In genomic region chr5:172741206-172741582, GRCh38 we compare ENCODE assay signal across 15 cellular contexts. TPM values are rescaled to one million over a fixed set of nuclear protein-coding genes. Genes with fewer than 3 reads are reported as not detected.
DNase-seq lines count a peak whose midpoint lies in the region; ATAC-seq and TF ChIP-seq lines count a peak whose summit lies in the region.
"Had no signal": no experiment of that assay in that cellular context is flagged by ENCODE, and none has a peak within 500 bp of the region (broad histone marks: within the 10 kb centered on the region; RNA-seq: fewer than 3 reads in every experiment).

No MANE protein-coding gene starts in this region.

- H3K4me3 Mint-ChIP-seq in memory B cell, result peak overlapping the region; percentile 74
- H3K4me3 Mint-ChIP-seq: activated CD4-positive, alpha-beta T cell treated with anti-CD3 and anti-CD28 coated beads, Interleukin-2, amount 10 ng/mL, durations not matched to agents 24 days and 14 days; neural crest cell; type B pancreatic cell had no signal

- TF ChIP-seq CTCF in HEK293 (tag by site-specific recombination; IDR thresholded peaks at IDR 0.05) (no peak), ascending aorta (IDR thresholded peaks at IDR 0.05) (no peak), stomach (IDR thresholded peaks at IDR 0.05) (no peak)

- peaks cover 2% of the 10 kb centered on the region for H3K36me3 Mint-ChIP-seq in memory B cell
- H3K36me3 Mint-ChIP-seq: type B pancreatic cell had no signal

- intact Hi-C loops in ascending aorta (cut with DNase I) (no loop called here), stomach (cut with DNase I; ENCODE audit: low total_unique reads) (no loop called here), left colon (cut with DNase I, micrococcal nuclease) (no loop called here)

- no peaks in the 10 kb centered on the region for H3K27me3 Mint-ChIP-seq in memory B cell
- H3K27me3 Mint-ChIP-seq: type B pancreatic cell had no signal

- TF ChIP-seq POLR2A in stomach (IDR thresholded peaks at IDR 0.05), result no peak

- no peak for TF ChIP-seq EP300 in stomach (IDR thresholded peaks at IDR 0.05)

- CTCF ChIA-PET in HEK293 (lab: Yijun Ruan, JAX), result interaction anchor here (1.0 kb wide), 1 partner anchor 19 kb away, joined by 3 read pairs; no protein-coding TSS in a partner anchor

- POLR2A ChIA-PET in HEK293 (lab: Yijun Ruan, JAX), result no interaction called here

- no peak overlapping the region for H3K4me3 ChIP-seq in HEK293 (ENCODE audit: low read depth, low read length)
- H3K4me3 ChIP-seq in ascending aorta, result no peak overlapping the region
- no peak overlapping the region for H3K4me3 ChIP-seq in stomach
- no peak overlapping the region for H3K4me3 ChIP-seq in H7 (ENCODE audit: insufficient read depth, low read depth, low read length)

- H3K9me3 Mint-ChIP-seq in memory B cell, result peaks cover 5% of the 10 kb centered on the region
- H3K9me3 Mint-ChIP-seq: activated CD4-positive, alpha-beta T cell treated with anti-CD3 and anti-CD28 coated beads, Interleukin-2, amount 10 ng/mL, durations not matched to agents 24 days and 14 days; neural crest cell; type B pancreatic cell had no signal

- no peak for DNase-seq in ascending aorta (ENCODE audit: low spot score in 2 of 2)
- DNase-seq in memory B cell (ENCODE audit: low spot score in 2 of 2), result no peak
- no peak for DNase-seq in stomach
- no peak for DNase-seq in OCI-M1 (lab: John Stamatoyannopoulos, UW)
- no peak for DNase-seq in NCI-H345 (lab: John Stamatoyannopoulos, UW)
- DNase-seq in H7, result no peak
- no peak for DNase-seq in left colon
- DNase-seq: activated CD4-positive, alpha-beta T cell treated with anti-CD3 and anti-CD28 coated beads, Interleukin-2, amount 10 ng/mL, durations not matched to agents 24 days and 14 days; activated naive CD4-positive, alpha-beta T cell treated with anti-CD3 and anti-CD28 coated beads, Interleukin-2, amount 50 U/mL, for 16 hours; DMS 273 treated with DMSO at 0.1 percent for 48 hours; effector CD4-positive, alpha-beta T cell; NCI-H524 treated with DMSO at 0.1 percent for 48 hours had no signal

- H3K27ac Mint-ChIP-seq in memory B cell, result peak overlapping the region; percentile 71
- H3K27ac Mint-ChIP-seq: activated CD4-positive, alpha-beta T cell treated with anti-CD3 and anti-CD28 coated beads, Interleukin-2, amount 10 ng/mL, durations not matched to agents 24 days and 14 days; type B pancreatic cell had no signal

- no peaks in the 10 kb centered on the region for H3K36me3 ChIP-seq in HEK293 (ENCODE audit: control insufficient read depth in 2 of 2, insufficient read depth in 1 of 2, low read length in 2 of 2)
- H3K36me3 ChIP-seq in ascending aorta, result no peaks in the 10 kb centered on the region
- H3K36me3 ChIP-seq in stomach, result no peaks in the 10 kb centered on the region
- H3K36me3 ChIP-seq in H7 (replicated peaks; ENCODE audit: control insufficient read depth, insufficient read depth, low read length), result no peaks in the 10 kb centered on the region

- ATAC-seq in memory B cell (ENCODE audit: low read depth) (no peak), left colon (no peak)

- H3K4me1 ChIP-seq in HEK293 (ENCODE audit: control insufficient read depth, insufficient read depth, low read length) (no peaks in the 10 kb centered on the region), ascending aorta (peaks cover 20 to 41% of the 10 kb centered on the region in 2 donors), stomach (peaks cover 0 to 35% (median 17%) of the 10 kb centered on the region in 4 donors)

- H3K27me3 ChIP-seq in ascending aorta (no peaks in the 10 kb centered on the region), stomach (no peaks in the 10 kb centered on the region), H7 (ENCODE audit: control insufficient read depth, insufficient read depth, low read length) (no peaks in the 10 kb centered on the region)

- H3K27ac ChIP-seq in HEK293 (ENCODE audit: extremely low read depth, low read depth, low read length) (no peak overlapping the region), ascending aorta (peak overlapping the region; percentile 94 to 96), stomach (peak overlapping the region in 4 of 5 donors; percentile 73 to 84 (median 77))

- H3K9me3 ChIP-seq in HEK293 (ENCODE audit: control insufficient read depth, insufficient read depth, low read depth, low read length), result no peaks in the 10 kb centered on the region
- no peaks in the 10 kb centered on the region for H3K9me3 ChIP-seq in ascending aorta
- H3K9me3 ChIP-seq in stomach, result no peaks in the 10 kb centered on the region

- peaks cover 19% of the 10 kb centered on the region for H3K4me1 Mint-ChIP-seq in memory B cell
- H3K4me1 Mint-ChIP-seq: neural crest cell had no signal

- 65 to 90% (median 86%) methylated on average over 1 of the region's 1 CpG for WGBS in stomach, 5 donors

TF ChIP-seq in HEK293, 187 proteins besides CTCF, POLR2A, EP300 and RAD21:
- no peak for TF ChIP-seq ZNF16 (tag by site-specific recombination; IDR thresholded peaks at IDR 0.05; ENCODE audit: low read depth)
- peak; percentile 99 for TF ChIP-seq ZNF366 (tag by site-specific recombination; conservative IDR thresholded peaks at IDR 0.05)
- TF ChIP-seq ZNF776 (tag by site-specific recombination; IDR thresholded peaks at IDR 0.05; ENCODE audit: borderline replicate concordance), result 0 out of 2 replicates have a peak, but pooled peaks have one; percentile 63
- TF ChIP-seq ZBTB1 (tag by site-specific recombination; IDR thresholded peaks at IDR 0.05), result no peak

RNA-seq across cellular contexts. Expression of gene DUSP1, which starts 29.8 kb away (rescaled TPM):
- total RNA-seq in ascending aorta (3,919 TPM), stomach (100 to 1,000 TPM; 167 to 690 (median 553) TPM), left colon (100 to 1,000 TPM; 148 to 242 TPM)
- 100 to 1,000 TPM in 1 of 3 donors, 10 to 100 TPM in 2; 76.4 to 136 (median 81.9) TPM for polyA plus RNA-seq in stomach
- 11.5 and 15.4 TPM in 2 replicates for total RNA-seq in H7 (2014; rRNA removed; shearing (Covaris generic))
